1 cellular context compared by ENCODE assay signal in the genomic region with DNA sequence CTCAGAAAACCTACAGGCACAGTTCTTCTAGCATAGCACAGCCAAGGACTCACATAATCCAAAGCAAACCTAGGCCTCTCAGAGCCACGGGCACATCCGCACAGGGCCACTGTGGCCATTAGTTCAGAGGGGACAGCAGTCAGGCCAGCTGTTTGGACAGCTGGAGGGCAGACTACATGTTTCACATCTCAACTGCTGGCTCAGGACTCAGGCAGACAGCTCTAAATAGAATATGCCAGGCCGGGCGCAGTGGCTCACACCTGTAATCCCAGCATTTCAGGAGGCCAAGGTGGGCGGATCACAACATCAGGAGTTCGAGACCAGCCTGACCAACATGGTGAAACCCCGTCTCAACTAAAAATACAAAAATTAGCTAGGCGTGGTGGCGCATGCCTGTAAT.
TF ChIP-seq lines count a peak whose summit lies in the region.

No MANE protein-coding gene starts in this region.

TF ChIP-seq in HepG2, 621 proteins besides CTCF, POLR2A, EP300 and RAD21:
- TF ChIP-seq ZNF781 (CRISPR knock-in tag; IDR thresholded peaks at IDR 0.05; ENCODE audit: borderline replicate concordance, not compliant biosample characterization) (no peak), ZNF75D (CRISPR knock-in tag; IDR thresholded peaks at IDR 0.05; ENCODE audit: borderline replicate concordance) (no peak), RFX3 (CRISPR knock-in tag; IDR thresholded peaks at IDR 0.05) (no peak), SRSF9 (IDR thresholded peaks at IDR 0.05; ENCODE audit: borderline replicate concordance, insufficient read depth, low read depth, low read length, poor library complexity, severe bottlenecking) (no peak), SALL1 (CRISPR knock-in tag; IDR thresholded peaks at IDR 0.05) (no peak)
- TF ChIP-seq, protein P1, sequence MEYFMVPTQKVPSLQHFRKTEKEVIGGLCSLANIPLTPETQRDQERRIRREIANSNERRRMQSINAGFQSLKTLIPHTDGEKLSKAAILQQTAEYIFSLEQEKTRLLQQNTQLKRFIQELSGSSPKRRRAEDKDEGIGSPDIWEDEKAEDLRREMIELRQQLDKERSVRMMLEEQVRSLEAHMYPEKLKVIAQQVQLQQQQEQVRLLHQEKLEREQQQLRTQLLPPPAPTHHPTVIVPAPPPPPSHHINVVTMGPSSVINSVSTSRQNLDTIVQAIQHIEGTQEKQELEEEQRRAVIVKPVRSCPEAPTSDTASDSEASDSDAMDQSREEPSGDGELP (IDR thresholded peaks at IDR 0.05; ENCODE audit: borderline replicate concordance, low read depth), result peak; percentile 36; the same call in 1 of the 2 replicates
- TF ChIP-seq, protein P2, sequence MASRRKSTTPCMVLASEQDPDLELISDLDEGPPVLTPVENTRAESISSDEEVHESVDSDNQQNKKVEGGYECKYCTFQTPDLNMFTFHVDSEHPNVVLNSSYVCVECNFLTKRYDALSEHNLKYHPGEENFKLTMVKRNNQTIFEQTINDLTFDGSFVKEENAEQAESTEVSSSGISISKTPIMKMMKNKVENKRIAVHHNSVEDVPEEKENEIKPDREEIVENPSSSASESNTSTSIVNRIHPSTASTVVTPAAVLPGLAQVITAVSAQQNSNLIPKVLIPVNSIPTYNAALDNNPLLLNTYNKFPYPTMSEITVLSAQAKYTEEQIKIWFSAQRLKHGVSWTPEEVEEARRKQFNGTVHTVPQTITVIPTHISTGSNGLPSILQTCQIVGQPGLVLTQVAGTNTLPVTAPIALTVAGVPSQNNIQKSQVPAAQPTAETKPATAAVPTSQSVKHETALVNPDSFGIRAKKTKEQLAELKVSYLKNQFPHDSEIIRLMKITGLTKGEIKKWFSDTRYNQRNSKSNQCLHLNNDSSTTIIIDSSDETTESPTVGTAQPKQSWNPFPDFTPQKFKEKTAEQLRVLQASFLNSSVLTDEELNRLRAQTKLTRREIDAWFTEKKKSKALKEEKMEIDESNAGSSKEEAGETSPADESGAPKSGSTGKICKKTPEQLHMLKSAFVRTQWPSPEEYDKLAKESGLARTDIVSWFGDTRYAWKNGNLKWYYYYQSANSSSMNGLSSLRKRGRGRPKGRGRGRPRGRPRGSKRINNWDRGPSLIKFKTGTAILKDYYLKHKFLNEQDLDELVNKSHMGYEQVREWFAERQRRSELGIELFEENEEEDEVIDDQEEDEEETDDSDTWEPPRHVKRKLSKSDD (CRISPR knock-in tag; IDR thresholded peaks at IDR 0.05; ENCODE audit: low read depth), result no peak
- TF ChIP-seq, protein P3, sequence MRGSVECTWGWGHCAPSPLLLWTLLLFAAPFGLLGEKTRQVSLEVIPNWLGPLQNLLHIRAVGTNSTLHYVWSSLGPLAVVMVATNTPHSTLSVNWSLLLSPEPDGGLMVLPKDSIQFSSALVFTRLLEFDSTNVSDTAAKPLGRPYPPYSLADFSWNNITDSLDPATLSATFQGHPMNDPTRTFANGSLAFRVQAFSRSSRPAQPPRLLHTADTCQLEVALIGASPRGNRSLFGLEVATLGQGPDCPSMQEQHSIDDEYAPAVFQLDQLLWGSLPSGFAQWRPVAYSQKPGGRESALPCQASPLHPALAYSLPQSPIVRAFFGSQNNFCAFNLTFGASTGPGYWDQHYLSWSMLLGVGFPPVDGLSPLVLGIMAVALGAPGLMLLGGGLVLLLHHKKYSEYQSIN (CRISPR knock-in tag; IDR thresholded peaks at IDR 0.05; ENCODE audit: borderline replicate concordance), result no peak
